In genomic region chr1:194289569-194290266, GRCh38 we compare ENCODE assay signal across 8 cellular contexts.
DNase-seq lines count a peak whose midpoint lies in the region; ATAC-seq, FAIRE-seq and TF ChIP-seq lines count a peak whose summit lies in the region.

No MANE protein-coding gene starts in this region.

- TF ChIP-seq CTCF in esophagus squamous epithelium (IDR thresholded peaks at IDR 0.05): no peak
- TF ChIP-seq CTCF in tibial artery (IDR thresholded peaks at IDR 0.05): no peak

- H3K9me3 ChIP-seq in esophagus squamous epithelium (no peaks in the 10 kb centered on the region), tibial artery (no peaks in the 10 kb centered on the region)

- no peak for DNase-seq in GM19239 (ENCODE audit: insufficient read length, low spot score)
- DNase-seq in activated CD4-positive, alpha-beta T cell treated with anti-CD3 and anti-CD28 coated beads for 4 hours: peak; percentile 48 to 60
- DNase-seq in stimulated activated CD4-positive, alpha-beta T cell treated with anti-CD3 and anti-CD28 coated beads, Interleukin-2, amount 100 ng/mL, for 24 hours: peak; percentile 36 to 53
- DNase-seq in esophagus squamous epithelium (lab: John Stamatoyannopoulos, UW): no peak
- no peak for DNase-seq in tibial artery
- no peak for DNase-seq in DMS 273 treated with DMSO at 0.1 percent for 48 hours (lab: John Stamatoyannopoulos, UW)
- no peak for DNase-seq in NCI-H1436 (lab: John Stamatoyannopoulos, UW)

- H3K4me3 ChIP-seq in esophagus squamous epithelium: no peak overlapping the region
- H3K4me3 ChIP-seq in tibial artery: no peak overlapping the region

- no peak for TF ChIP-seq POLR2A in esophagus squamous epithelium (IDR thresholded peaks at IDR 0.05)

- intact Hi-C loops in esophagus squamous epithelium (cut with DNase I): no loop called here
- intact Hi-C loops in tibial artery (cut with DNase I; ENCODE audit: low total_unique reads): no loop called here

- 60 to 76% methylated on average over 6 of the region's 6 CpGs for WGBS in esophagus squamous epithelium, 2 donors

- H3K4me1 ChIP-seq in esophagus squamous epithelium (no peaks in the 10 kb centered on the region), tibial artery (no peaks in the 10 kb centered on the region)

- peak; percentile 98 for ATAC-seq in HG03097 (IDR thresholded peaks at IDR 0.05; ENCODE audit: low FRiP score, unreplicated experiment)

- H3K27ac ChIP-seq in esophagus squamous epithelium (no peak overlapping the region), tibial artery (no peak overlapping the region)

- FAIRE-seq in GM19239 (lab: Jason Lieb, UNC): peak; percentile 80

- H3K36me3 ChIP-seq in esophagus squamous epithelium (no peaks in the 10 kb centered on the region), tibial artery (no peaks in the 10 kb centered on the region)

- H3K27me3 ChIP-seq in esophagus squamous epithelium: no peaks in the 10 kb centered on the region
- H3K27me3 ChIP-seq in tibial artery: no peaks in the 10 kb centered on the region

Comparison
In these comparisons a context has a peak if more than half of its experiments do, and no peak if none do; other contexts are left out.
1. DNase-seq: peak in activated CD4-positive, alpha-beta T cell treated with anti-CD3 and anti-CD28 coated beads for 4 hours (2 of 2) and stimulated activated CD4-positive, alpha-beta T cell treated with anti-CD3 and anti-CD28 coated beads, Interleukin-2, amount 100 ng/mL, for 24 hours (2 of 2); none in GM19239 (single experiment), esophagus squamous epithelium (single experiment), tibial artery (0 of 2), DMS 273 treated with DMSO at 0.1 percent for 48 hours (single experiment) and NCI-H1436 (single experiment).